In genomic region chr10:99279626-99280111, GRCh38 we compare ENCODE assay signal across 13 cellular contexts. TPM values are rescaled to one million over a fixed set of nuclear protein-coding genes. Genes with fewer than 3 reads are reported as not detected.
DNase-seq lines count a peak whose midpoint lies in the region; ATAC-seq, FAIRE-seq and TF ChIP-seq lines count a peak whose summit lies in the region.
"Had no signal": no experiment of that assay in that cellular context is flagged by ENCODE, and none has a peak within 500 bp of the region (broad histone marks: within the 10 kb centered on the region; RNA-seq: fewer than 3 reads in every experiment).

No MANE protein-coding gene starts in this region.

- no peaks in the 10 kb centered on the region for H3K9me3 ChIP-seq in pancreas
- H3K9me3 ChIP-seq: HAP-1, right lobe of liver had no signal

- H3K4me1 Mint-ChIP-seq in activated CD8-positive, alpha-beta T cell treated with anti-CD3 and anti-CD28 coated beads, Interleukin-2, amount 10 ng/mL, durations not matched to agents 7 days and 5 days (ENCODE audit: low read depth) = no peaks in the 10 kb centered on the region
- H3K4me1 Mint-ChIP-seq: activated CD8-positive, alpha-beta memory T cell treated with anti-CD3 and anti-CD28 coated beads, Interleukin-2, amount 10 ng/mL, durations not matched to agents 7 days and 5 days; T-helper 17 cell had no signal

- no peak overlapping the region for H3K4me3 Mint-ChIP-seq in activated CD8-positive, alpha-beta T cell treated with anti-CD3 and anti-CD28 coated beads, Interleukin-2, amount 10 ng/mL, durations not matched to agents 7 days and 5 days
- H3K4me3 Mint-ChIP-seq: activated CD8-positive, alpha-beta memory T cell treated with anti-CD3 and anti-CD28 coated beads, Interleukin-2, amount 10 ng/mL, durations not matched to agents 7 days and 5 days; T-helper 17 cell had no signal

- H3K27me3 ChIP-seq in pancreas = no peaks in the 10 kb centered on the region
- H3K27me3 ChIP-seq: right lobe of liver had no signal

- intact Hi-C loops in pancreas (cut with DNase I) = no loop called here

- FAIRE-seq in pancreas (lab: Jason Lieb, UNC) = no peak

- 4 to 11% methylated on average over 1 of the region's 1 CpG for WGBS in pancreas, 2 donors

- CTCF ChIA-PET in activated CD8-positive, alpha-beta T cell treated with anti-CD3 and anti-CD28 coated beads, Interleukin-2, amount 10 ng/mL, durations not matched to agents 7 days and 5 days (lab: Charles Lee) = interaction anchor here (1.0 to 1.2 kb wide), 2 partner anchors 11 to 813 kb away, joined by 3 read pairs; no protein-coding TSS in a partner anchor

- H3K36me3 Mint-ChIP-seq in activated naive CD4-positive, alpha-beta T cell treated with anti-CD3 and anti-CD28 coated beads, Interleukin-2, amount 50 U/mL, for 72 hours = no peaks in the 10 kb centered on the region
- no peaks in the 10 kb centered on the region for H3K36me3 Mint-ChIP-seq in activated CD8-positive, alpha-beta T cell treated with anti-CD3 and anti-CD28 coated beads, Interleukin-2, amount 10 ng/mL, durations not matched to agents 7 days and 5 days (ENCODE audit: low read depth)
- H3K36me3 Mint-ChIP-seq: activated CD8-positive, alpha-beta memory T cell treated with anti-CD3 and anti-CD28 coated beads, Interleukin-2, amount 10 ng/mL, durations not matched to agents 7 days and 5 days had no signal

- ATAC-seq in GM18909 (IDR thresholded peaks at IDR 0.05; ENCODE audit: poor library complexity, unreplicated experiment) (peak; percentile 42), HG02973 (IDR thresholded peaks at IDR 0.05; ENCODE audit: unreplicated experiment) (peak; percentile 63), pancreas (peak; percentile 92 to 95 (median 94))
- ATAC-seq in activated naive CD4-positive, alpha-beta T cell treated with anti-CD3 and anti-CD28 coated beads, Interleukin-2, amount 50 U/mL, for 72 hours = no peak
- ATAC-seq in activated CD8-positive, alpha-beta T cell treated with anti-CD3 and anti-CD28 coated beads, Interleukin-2, amount 10 ng/mL, durations not matched to agents 7 days and 5 days = no peak
- ATAC-seq: activated CD8-positive, alpha-beta memory T cell treated with anti-CD3 and anti-CD28 coated beads, Interleukin-2, amount 10 ng/mL, durations not matched to agents 7 days and 5 days; T-helper 17 cell had no signal

- no peak overlapping the region for H3K4me3 ChIP-seq in pancreas
- H3K4me3 ChIP-seq: HAP-1, right lobe of liver had no signal

- peaks cover 6 to 8% of the 10 kb centered on the region in 2 donors for H3K9me3 Mint-ChIP-seq in activated naive CD4-positive, alpha-beta T cell treated with anti-CD3 and anti-CD28 coated beads, Interleukin-2, amount 50 U/mL, for 72 hours
- H3K9me3 Mint-ChIP-seq in activated CD8-positive, alpha-beta T cell treated with anti-CD3 and anti-CD28 coated beads, Interleukin-2, amount 10 ng/mL, durations not matched to agents 7 days and 5 days (ENCODE audit: insufficient read depth) = peaks cover 8% of the 10 kb centered on the region

- no peak overlapping the region for H3K27ac Mint-ChIP-seq in activated naive CD4-positive, alpha-beta T cell treated with anti-CD3 and anti-CD28 coated beads, Interleukin-2, amount 50 U/mL, for 72 hours
- no peak overlapping the region for H3K27ac Mint-ChIP-seq in activated CD8-positive, alpha-beta T cell treated with anti-CD3 and anti-CD28 coated beads, Interleukin-2, amount 10 ng/mL, durations not matched to agents 7 days and 5 days
- H3K27ac Mint-ChIP-seq: activated CD8-positive, alpha-beta memory T cell treated with anti-CD3 and anti-CD28 coated beads, Interleukin-2, amount 10 ng/mL, durations not matched to agents 7 days and 5 days; T-helper 17 cell had no signal

- no peaks in the 10 kb centered on the region for H3K36me3 ChIP-seq in pancreas
- H3K36me3 ChIP-seq: HAP-1, right lobe of liver had no signal

- H3K27ac ChIP-seq in pancreas = peak overlapping the region; percentile 66 to 77 (median 72)
- H3K27ac ChIP-seq: right lobe of liver had no signal

- peaks cover 14 to 22% (median 15%) of the 10 kb centered on the region in 3 donors for H3K4me1 ChIP-seq in pancreas
- H3K4me1 ChIP-seq: HAP-1, right lobe of liver had no signal

- TF ChIP-seq CTCF in pancreas (IDR thresholded peaks at IDR 0.05) = no peak

- POLR2A ChIA-PET in activated CD8-positive, alpha-beta T cell treated with anti-CD3 and anti-CD28 coated beads, Interleukin-2, amount 10 ng/mL, durations not matched to agents 7 days and 5 days (lab: Charles Lee) = no interaction called here

- H3K27me3 Mint-ChIP-seq in activated CD8-positive, alpha-beta T cell treated with anti-CD3 and anti-CD28 coated beads, Interleukin-2, amount 10 ng/mL, durations not matched to agents 7 days and 5 days (ENCODE audit: low read depth) = peaks cover 8% of the 10 kb centered on the region

- DNase-seq in T1000 (lab: John Stamatoyannopoulos, UW) (peak; percentile 64), pancreas (peak in 4 of 6 donors; percentile 70 to 79 (median 76)), NCI-H524 (lab: John Stamatoyannopoulos, UW) (no peak)
- DNase-seq in activated naive CD4-positive, alpha-beta T cell treated with anti-CD3 and anti-CD28 coated beads, Interleukin-2, amount 50 U/mL, for 72 hours (ENCODE audit: low spot score in 2 of 2) = no peak
- DNase-seq in activated CD8-positive, alpha-beta T cell treated with anti-CD3 and anti-CD28 coated beads, Interleukin-2, amount 10 ng/mL, durations not matched to agents 7 days and 5 days = no peak
- DNase-seq: activated CD8-positive, alpha-beta memory T cell treated with anti-CD3 and anti-CD28 coated beads, Interleukin-2, amount 10 ng/mL, durations not matched to agents 7 days and 5 days; amniotic stem cell; MM.1S; right lobe of liver; T-helper 17 cell had no signal

RNA-seq across cellular contexts. Expression of gene HPSE2, which starts 44.0 kb away (rescaled TPM):
- under 1 TPM in 1 of 6 donors, not detected in 5; 0.05 TPM for total RNA-seq in pancreas
- polyA plus RNA-seq in pancreas = 1 to 10 TPM in 1 of 2 donors, under 1 TPM in 1; 0.04 to 1.1 TPM
- total RNA-seq in activated naive CD4-positive, alpha-beta T cell treated with anti-CD3 and anti-CD28 coated beads, Interleukin-2, amount 50 U/mL, for 72 hours = not detected
- total RNA-seq in activated CD8-positive, alpha-beta T cell treated with anti-CD3 and anti-CD28 coated beads, Interleukin-2, amount 10 ng/mL, durations not matched to agents 7 days and 5 days = not detected
- total RNA-seq: activated CD8-positive, alpha-beta memory T cell treated with anti-CD3 and anti-CD28 coated beads, Interleukin-2, amount 10 ng/mL, durations not matched to agents 7 days and 5 days; right lobe of liver had no signal

RNA-seq across cellular contexts. Expression of gene CNNM1, which starts 49.5 kb away (rescaled TPM):
- total RNA-seq in pancreas = 1 to 10 TPM; 1.1 to 1.6 (median 1.3) TPM
- 1 to 10 TPM in 1 of 2 donors, under 1 TPM in 1; 0.53 to 1.6 TPM for polyA plus RNA-seq in pancreas
- 1 to 10 TPM in 1 of 2 donors, under 1 TPM in 1; 0.23 to 2.2 TPM for total RNA-seq in activated naive CD4-positive, alpha-beta T cell treated with anti-CD3 and anti-CD28 coated beads, Interleukin-2, amount 50 U/mL, for 72 hours
- under 1 TPM; 0.13 to 0.23 TPM for total RNA-seq in activated CD8-positive, alpha-beta T cell treated with anti-CD3 and anti-CD28 coated beads, Interleukin-2, amount 10 ng/mL, durations not matched to agents 7 days and 5 days
- total RNA-seq: activated CD8-positive, alpha-beta memory T cell treated with anti-CD3 and anti-CD28 coated beads, Interleukin-2, amount 10 ng/mL, durations not matched to agents 7 days and 5 days had no signal

Comparison
In these comparisons a context has a peak if more than half of its experiments do, and no peak if none do; other contexts are left out.
1. ATAC-seq: peak in GM18909 (single experiment), HG02973 (single experiment) and pancreas (4 of 4); none in activated naive CD4-positive, alpha-beta T cell treated with anti-CD3 and anti-CD28 coated beads, Interleukin-2, amount 50 U/mL, for 72 hours (0 of 2) and activated CD8-positive, alpha-beta T cell treated with anti-CD3 and anti-CD28 coated beads, Interleukin-2, amount 10 ng/mL, durations not matched to agents 7 days and 5 days (single experiment).
2. DNase-seq: peak in T1000 (single experiment) and pancreas (4 of 6); none in activated naive CD4-positive, alpha-beta T cell treated with anti-CD3 and anti-CD28 coated beads, Interleukin-2, amount 50 U/mL, for 72 hours (0 of 2), NCI-H524 (0 of 2) and activated CD8-positive, alpha-beta T cell treated with anti-CD3 and anti-CD28 coated beads, Interleukin-2, amount 10 ng/mL, durations not matched to agents 7 days and 5 days (single experiment).